Comparison of ENCODE assay signal across 1 cellular context in genomic region chr16:14485131-14485551, GRCh38.
TF ChIP-seq lines count a peak whose summit lies in the region.

No MANE protein-coding gene starts in this region.

TF ChIP-seq in SK-N-SH, 30 proteins besides CTCF, POLR2A, EP300 and RAD21 (continued from another document):
- TF ChIP-seq GATA2 (CRISPR knock-in tag; IDR thresholded peaks at IDR 0.05): no peak
- no peak for TF ChIP-seq RFX5 (IDR thresholded peaks at IDR 0.05; ENCODE audit: low read length)
